2 cellular contexts compared by ENCODE assay signal in genomic region chr2:237670641-237671040, GRCh38.
TF ChIP-seq lines count a peak whose summit lies in the region.

No MANE protein-coding gene starts in this region.

TF ChIP-seq in IMR-90, 13 proteins besides CTCF, POLR2A, EP300 and RAD21:
- TF ChIP-seq MAFK (IDR thresholded peaks at IDR 0.05; ENCODE audit: low read depth, low read length) (no peak), USF2 (IDR thresholded peaks at IDR 0.05; ENCODE audit: low read depth, low read length) (no peak), MAZ (IDR thresholded peaks at IDR 0.05; ENCODE audit: borderline replicate concordance, low read depth, low read length) (no peak), RFX5 (IDR thresholded peaks at IDR 0.05; ENCODE audit: low read depth, low read length) (no peak), FOS (IDR thresholded peaks at IDR 0.05; ENCODE audit: low read depth, low read length) (no peak), ELK1 (IDR thresholded peaks at IDR 0.05; ENCODE audit: borderline replicate concordance, low read depth, low read length) (no peak), NFE2L2 (IDR thresholded peaks at IDR 0.05; ENCODE audit: low read depth, low read length) (no peak), SMC3 (IDR thresholded peaks at IDR 0.05; ENCODE audit: low read depth, low read length) (no peak), RCOR1 (IDR thresholded peaks at IDR 0.05; ENCODE audit: insufficient replicate concordance, low read length) (no peak), BHLHE40 (IDR thresholded peaks at IDR 0.05; ENCODE audit: low read depth, low read length) (no peak), CHD1 (IDR thresholded peaks at IDR 0.05; ENCODE audit: low read depth, low read length) (no peak)

TF ChIP-seq in WTC11, 78 proteins besides CTCF, POLR2A, EP300 and RAD21:
- TF ChIP-seq NFYB (CRISPR knock-in tag; conservative IDR thresholded peaks at IDR 0.05; ENCODE audit: low read depth) (no peak), ZNF512 (CRISPR knock-in tag; IDR thresholded peaks at IDR 0.05; ENCODE audit: borderline replicate concordance) (no peak), IRF2 (CRISPR knock-in tag; IDR thresholded peaks at IDR 0.05; ENCODE audit: borderline replicate concordance, low read depth) (no peak), PRDM15 (CRISPR knock-in tag; IDR thresholded peaks at IDR 0.05) (no peak), MAX (CRISPR knock-in tag; IDR thresholded peaks at IDR 0.05) (no peak), NR1H2 (CRISPR knock-in tag; IDR thresholded peaks at IDR 0.05) (no peak)
